Comparison of ENCODE assay signal across 19 cellular contexts in genomic region chr5:77871946-77872345, GRCh38.
DNase-seq lines count a peak whose midpoint lies in the region; ATAC-seq, FAIRE-seq and TF ChIP-seq lines count a peak whose summit lies in the region.
"Had no signal": no experiment of that assay in that cellular context is flagged by ENCODE, and none has a peak within 500 bp of the region (broad histone marks: within the 10 kb centered on the region; RNA-seq: fewer than 3 reads in every experiment).

No MANE protein-coding gene starts in this region.

- no peak overlapping the region for H3K23ac ChIP-seq in mesendoderm (ENCODE audit: low read length)

- H3K4me1 ChIP-seq in GM23338 (ENCODE audit: insufficient read depth) (no peaks in the 10 kb centered on the region), K562 (replicated peaks in 1 of 2; ENCODE audit: control insufficient read depth in 2 of 2, insufficient read depth in 2 of 2, low read length in 2 of 2) (peaks cover 0 to 3% of the 10 kb centered on the region in 2 experiments; a peak in 1 of 5 replicates), mesendoderm (ENCODE audit: control insufficient read depth, low read depth, low read length) (no peaks in the 10 kb centered on the region)

- H3K36me3 ChIP-seq in GM23338 (ENCODE audit: insufficient read depth), result no peaks in the 10 kb centered on the region
- H3K36me3 ChIP-seq in K562 (ENCODE audit: control insufficient read depth, insufficient read depth, low read length), result no peaks in the 10 kb centered on the region
- H3K36me3 ChIP-seq in mesendoderm (ENCODE audit: control insufficient read depth, insufficient read depth, low read length), result no peaks in the 10 kb centered on the region
- H3K36me3 ChIP-seq: BLaER1 treated with 17β-estradiol and CSF1 and Interleukin-3, amounts not matched to agents 10 nM and 100 nM had no signal

- H3K9me3 Mint-ChIP-seq in GM23338, result no peaks in the 10 kb centered on the region; the same call in 2 of the 3 replicates
- H3K9me3 Mint-ChIP-seq: CD8-positive, alpha-beta T cell; H9 had no signal

- POLR2A ChIA-PET in K562 (lab: Yijun Ruan, JAX), result interaction anchor here (0.9 to 1.0 kb wide), 2 partner anchors 9 to 11 kb away, joined by 3 read pairs; no protein-coding TSS in a partner anchor

- no peak for TF ChIP-seq RAD21 in K562 (CRISPR knock-in tag; conservative IDR thresholded peaks at IDR 0.05 in 1 of 2, IDR thresholded peaks at IDR 0.05 in 1 of 2)

- H3K4me3 Mint-ChIP-seq in GM23338, result no peak overlapping the region
- H3K4me3 Mint-ChIP-seq: B cell; CD8-positive, alpha-beta T cell; H9 had no signal

- H4K8ac ChIP-seq in mesendoderm (ENCODE audit: low read depth, low read length), result no peak overlapping the region

- no peak for TF ChIP-seq POLR2A in K562 (conservative IDR thresholded peaks at IDR 0.05)

- H3K56ac ChIP-seq in mesendoderm (ENCODE audit: low read length), result no peak overlapping the region

- WGBS in K562 (ENCODE audit: insufficient coverage, low coverage, missing lambda C conversion rate), result 18% methylated on average over 4 of the region's 4 CpGs
- no CpG with 5 or more reads among the region's 4 CpGs for WGBS in mesendoderm (ENCODE audit: extremely low coverage, insufficient coverage, low lambda C conversion rate)

- H2BK5ac ChIP-seq in mesendoderm (ENCODE audit: low read length), result no peak overlapping the region

- H2BK120ac ChIP-seq in mesendoderm (ENCODE audit: low read depth, low read length), result no peak overlapping the region

- no peaks in the 10 kb centered on the region for H3K79me1 ChIP-seq in mesendoderm (ENCODE audit: low read length)

- no peaks in the 10 kb centered on the region for H3F3A ChIP-seq in GM23338 (replicated peaks; ENCODE audit: low read depth)

- H3K27me3 Mint-ChIP-seq in GM23338 (ENCODE audit: insufficient read depth, low read depth, poor library complexity), result peaks cover 4% of the 10 kb centered on the region
- H3K27me3 Mint-ChIP-seq: B cell had no signal

- DNase-seq in GM23338 (ENCODE audit: low spot score), result peak; percentile 68
- peak; percentile 24 for DNase-seq in NCI-H226
- DNase-seq in K562 (ENCODE audit: extremely low read depth in 1 of 4, low spot score in 3 of 4), result no peak
- DNase-seq in mesendoderm, result peak; percentile 92
- DNase-seq in NCI-H146 (lab: John Stamatoyannopoulos, UW), result no peak
- DNase-seq in germinal center (ENCODE audit: low spot score), result no peak
- no peak for DNase-seq in OCI-M2 (lab: John Stamatoyannopoulos, UW; ENCODE audit: unreplicated experiment)
- DNase-seq in HK-2 (ENCODE audit: unreplicated experiment), result no peak
- DNase-seq: CD8-positive, alpha-beta T cell; COR-L47; DMS 273 treated with DMSO at 0.1 percent for 48 hours; GDM1; GOT3; H9 had no signal

- H3K4me3 ChIP-seq in GM23338 (no peak overlapping the region), K562 (no peak overlapping the region), mesendoderm (ENCODE audit: low read length) (no peak overlapping the region)
- H3K4me3 ChIP-seq: BLaER1 treated with 17β-estradiol and CSF1 and Interleukin-3, amounts not matched to agents 10 nM and 100 nM had no signal

- no peak overlapping the region for H3K4me2 ChIP-seq in GM23338
- no peak overlapping the region for H3K4me2 ChIP-seq in K562 (ENCODE audit: insufficient read depth, low read length)
- no peak overlapping the region for H3K4me2 ChIP-seq in mesendoderm (ENCODE audit: low read length)
- H3K4me2 ChIP-seq: BLaER1 treated with 17β-estradiol and CSF1 and Interleukin-3, amounts not matched to agents 10 nM and 100 nM had no signal

- no peak overlapping the region for H3K18ac ChIP-seq in mesendoderm (ENCODE audit: low read length)

- no peak overlapping the region for H3K4ac ChIP-seq in mesendoderm (ENCODE audit: low read depth, low read length)

- no peak overlapping the region for H2AK5ac ChIP-seq in mesendoderm (ENCODE audit: low read length)

- H3K9me2 ChIP-seq in GM23338 (ENCODE audit: insufficient read depth), result no peaks in the 10 kb centered on the region

- in situ Hi-C loops in K562 (cut with MboI), result no loop called here

- H3K9ac ChIP-seq in K562 (ENCODE audit: insufficient read depth in 1 of 2, low read depth in 2 of 2, low read length in 2 of 2), result no peak overlapping the region
- no peak overlapping the region for H3K9ac ChIP-seq in mesendoderm (ENCODE audit: low read length)
- H3K9ac ChIP-seq: BLaER1 treated with 17β-estradiol and CSF1 and Interleukin-3, amounts not matched to agents 10 nM and 100 nM had no signal

- H3K27ac ChIP-seq in GM23338 (ENCODE audit: low read depth) (no peak overlapping the region), K562 (ENCODE audit: extremely low read depth, low read depth, low read length) (no peak overlapping the region), mesendoderm (ENCODE audit: low read depth, low read length) (no peak overlapping the region)
- H3K27ac ChIP-seq: BLaER1 treated with 17β-estradiol and CSF1 and Interleukin-3, amounts not matched to agents 10 nM and 100 nM had no signal

- H2BK15ac ChIP-seq in mesendoderm (replicated peaks; ENCODE audit: low read depth), result no peak overlapping the region

- no peaks in the 10 kb centered on the region; the same call in 2 of the 3 replicates for H3K4me1 Mint-ChIP-seq in GM23338
- H3K4me1 Mint-ChIP-seq: B cell had no signal

- peak; percentile 32 for FAIRE-seq in K562 (lab: Jason Lieb, UNC)
- FAIRE-seq: GM12892, GM18507, HepG2 had no signal

- H3K36me3 Mint-ChIP-seq in GM23338 (ENCODE audit: low read depth), result no peaks in the 10 kb centered on the region
- H3K36me3 Mint-ChIP-seq: CD8-positive, alpha-beta T cell had no signal

- H3K79me2 ChIP-seq in GM23338 (replicated peaks; ENCODE audit: insufficient read depth) (no peaks in the 10 kb centered on the region), K562 (ENCODE audit: control insufficient read depth, insufficient read depth, low read length) (no peaks in the 10 kb centered on the region), mesendoderm (ENCODE audit: control insufficient read depth, insufficient read depth, low read length) (no peaks in the 10 kb centered on the region)

- no peaks in the 10 kb centered on the region for H4K20me1 ChIP-seq in GM23338 (replicated peaks; ENCODE audit: insufficient read depth)
- no peaks in the 10 kb centered on the region for H4K20me1 ChIP-seq in K562 (replicated peaks; ENCODE audit: control insufficient read depth, insufficient read depth, low read length)
- H4K20me1 ChIP-seq: BLaER1 treated with 17β-estradiol and CSF1 and Interleukin-3, amounts not matched to agents 10 nM and 100 nM had no signal

- ATAC-seq in GM23338 (peak; percentile 79), K562 (no peak)
- ATAC-seq: CD8-positive, alpha-beta T cell; HepG2 had no signal

- TF ChIP-seq EP300 in K562 (IDR thresholded peaks at IDR 0.05; ENCODE audit: low read length), result no peak

- no peaks in the 10 kb centered on the region for H3K9me3 ChIP-seq in K562 (replicated peaks; ENCODE audit: control insufficient read depth, insufficient read depth, low read depth, low read length)
- H3K9me3 ChIP-seq: BLaER1 treated with 17β-estradiol and CSF1 and Interleukin-3, amounts not matched to agents 10 nM and 100 nM had no signal

- H3K27me3 ChIP-seq in GM23338 (ENCODE audit: insufficient read depth) (no peaks in the 10 kb centered on the region), K562 (ENCODE audit: control insufficient read depth in 2 of 2, insufficient read depth in 2 of 2, low read length in 2 of 2) (peaks cover 13 to 30% of the 10 kb centered on the region in 2 experiments), mesendoderm (ENCODE audit: insufficient read depth, low read length, poor library complexity) (no peaks in the 10 kb centered on the region)
- H3K27me3 ChIP-seq: BLaER1 treated with 17β-estradiol and CSF1 and Interleukin-3, amounts not matched to agents 10 nM and 100 nM had no signal

- H3K9me1 ChIP-seq in K562 (ENCODE audit: control insufficient read depth, insufficient read depth, low read length), result no peaks in the 10 kb centered on the region

- TF ChIP-seq CTCF in GM23338 (conservative IDR thresholded peaks at IDR 0.05; ENCODE audit: low read depth in 2 of 2) (no peak), K562 (IDR thresholded peaks at IDR 0.05 in 2 of 3, conservative IDR thresholded peaks at IDR 0.05 in 1 of 3; ENCODE audit: insufficient read depth in 2 of 3, low read depth in 1 of 3, low read length in 3 of 3) (no peak)

- H2AFZ ChIP-seq in GM23338, result no peak overlapping the region
- H2AFZ ChIP-seq in K562 (ENCODE audit: low read depth, low read length), result peak overlapping the region; percentile 38

- no TSS peak for BruUV-seq in K562 (replicated peaks; lab: Mats Ljungman, UMichigan)

- no peak overlapping the region for H4K5ac ChIP-seq in mesendoderm (ENCODE audit: low read length)

- intact Hi-C loops in K562 (cut with micrococcal nuclease), result loop anchor here (10.0 kb wide), 1 partner anchor 393 kb away; no protein-coding TSS in a partner anchor

- CTCF ChIA-PET in K562 (lab: Yijun Ruan, JAX; ENCODE audit: low intra/inter-chr PET ratio), result no interaction called here

- no peak overlapping the region for H3K27ac Mint-ChIP-seq in GM23338
- H3K27ac Mint-ChIP-seq: B cell; CD8-positive, alpha-beta T cell; H9 had no signal

TF ChIP-seq in GM23338, 12 proteins besides CTCF, POLR2A, EP300 and RAD21 (continues in another document):
- TF ChIP-seq EZH2phosphoT487 (IDR thresholded peaks at IDR 0.05; ENCODE audit: unreplicated experiment) (no peak), STAT1 (IDR thresholded peaks at IDR 0.05; ENCODE audit: unreplicated experiment) (no peak), POLR2AphosphoS5 (IDR thresholded peaks at IDR 0.05; ENCODE audit: low read depth) (no peak), ZNF331 (CRISPR knock-in tag; IDR thresholded peaks at IDR 0.05; ENCODE audit: low read depth) (no peak), CREB1 (CRISPR knock-in tag; IDR thresholded peaks at IDR 0.05; ENCODE audit: low read depth) (no peak)

TF ChIP-seq in K562, 482 proteins besides CTCF, POLR2A, EP300 and RAD21 (continues in another document):
- TF ChIP-seq ZNF561 (CRISPR knock-in tag; conservative IDR thresholded peaks at IDR 0.05) (no peak), MLLT1 (IDR thresholded peaks at IDR 0.05) (no peak)

Comparison
In these comparisons a context has a peak if more than half of its experiments do, and no peak if none do; other contexts are left out.
1. DNase-seq: peak in GM23338 (single experiment), NCI-H226 (single experiment) and mesendoderm (single experiment); none in K562 (0 of 4), NCI-H146 (single experiment), germinal center (single experiment), OCI-M2 (single experiment) and HK-2 (single experiment).